ENCODE assay signal across 1 cellular context in the genomic region with DNA sequence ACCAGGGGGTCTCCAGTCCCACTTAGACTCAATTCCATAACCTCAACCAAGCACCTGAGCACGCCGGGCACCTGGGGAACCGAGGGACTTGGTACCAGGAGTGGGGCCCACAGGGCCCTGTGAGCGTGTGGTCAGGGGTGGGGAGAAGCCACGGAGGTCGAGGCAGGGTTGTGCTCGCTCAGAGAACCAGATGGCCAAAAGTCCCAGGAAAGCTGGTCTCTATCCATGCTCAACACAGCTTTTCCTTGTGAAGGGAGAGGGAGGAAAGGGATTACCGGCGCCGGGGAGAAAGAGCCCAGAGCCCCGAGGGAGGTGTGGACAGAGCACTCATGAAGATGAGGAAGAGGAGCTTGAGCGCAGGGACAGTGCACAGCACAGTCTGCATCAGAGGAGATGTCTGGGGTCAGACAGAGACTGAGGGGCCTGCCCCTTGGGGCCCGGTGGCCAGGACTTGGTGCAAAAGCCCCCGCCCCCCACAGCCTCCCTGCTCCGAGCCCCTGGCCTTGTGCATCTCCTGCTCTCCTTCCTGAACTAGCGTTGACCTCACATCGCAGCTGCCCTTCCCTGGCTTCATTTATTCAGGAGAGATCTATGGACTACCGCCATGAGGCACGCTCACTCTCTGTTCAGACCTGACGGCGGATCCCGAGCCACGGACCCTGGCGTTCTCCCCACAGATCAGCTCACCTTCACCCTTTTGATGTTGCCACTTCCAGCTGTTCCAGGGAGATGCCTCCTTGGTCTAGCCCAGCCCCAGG.
TF ChIP-seq lines count a peak whose summit lies in the region.

No MANE protein-coding gene starts in this region.

TF ChIP-seq in H1, 55 proteins besides CTCF, POLR2A, EP300 and RAD21 (continued from another document):
- TF ChIP-seq, protein P1, sequence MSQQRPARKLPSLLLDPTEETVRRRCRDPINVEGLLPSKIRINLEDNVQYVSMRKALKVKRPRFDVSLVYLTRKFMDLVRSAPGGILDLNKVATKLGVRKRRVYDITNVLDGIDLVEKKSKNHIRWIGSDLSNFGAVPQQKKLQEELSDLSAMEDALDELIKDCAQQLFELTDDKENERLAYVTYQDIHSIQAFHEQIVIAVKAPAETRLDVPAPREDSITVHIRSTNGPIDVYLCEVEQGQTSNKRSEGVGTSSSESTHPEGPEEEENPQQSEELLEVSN (IDR thresholded peaks at IDR 0.05), result no peak
- no peak for TF ChIP-seq KDM4A (IDR thresholded peaks at IDR 0.05; ENCODE audit: low read depth, low read length, severe bottlenecking)
